In genomic region chr9:130337318-130337717, GRCh38 we compare ENCODE assay signal across 23 cellular contexts.
"Had no signal": no experiment of that assay in that cellular context is flagged by ENCODE, and none has a peak within 500 bp of the region (broad histone marks: within the 10 kb centered on the region; RNA-seq: fewer than 3 reads in every experiment).

No MANE protein-coding gene starts in this region.

- ATAC-seq: activated T-helper 17 cell treated with anti-CD3 and anti-CD28 coated beads, Interleukin-2, amount 50 U/mL, for 72 hours; Right ventricle myocardium inferior had no signal

- H3K27ac ChIP-seq: KMS-11, VCaP had no signal

- H3K4me2 ChIP-seq: KMS-11, SK-N-SH had no signal

- H3K9ac ChIP-seq: KMS-11, SK-N-SH had no signal

- H3K9me3 ChIP-seq: SK-N-SH had no signal

- FAIRE-seq: astrocyte had no signal

- DNase-seq: activated CD4-positive, alpha-beta memory T cell treated with anti-CD3 and anti-CD28 coated beads, Interleukin-2, amount 10 ng/mL, durations not matched to agents 7 days and 5 days; activated CD4-positive, alpha-beta T cell treated with anti-CD3 and anti-CD28 coated beads for 36 hours; activated CD4-positive, alpha-beta T cell treated with anti-CD3 and anti-CD28 coated beads, Interleukin-2, amount 50 U/mL, for 1 hour; activated gamma-delta T cell; activated naive CD4-positive, alpha-beta T cell treated with anti-CD3 and anti-CD28 coated beads for 36 hours; activated T-cell treated with anti-CD3 and anti-CD28 coated beads for 4 hours; activated T-cell treated with anti-CD3 and anti-CD28 coated beads, Interleukin-2, amount 50 U/mL, for 48 hours; amygdala; MM.1S; NCI-H1105; NCI-H146; NCI-H187 treated with DMSO at 0.1 percent for 48 hours; NCI-H2107; NCI-H446; NCI-H524; NCI-H748 treated with DMSO at 0.1 percent for 48 hours; SK-N-SH; T-helper 1 cell had no signal
